ENCODE assay signal across 7 cellular contexts in genomic region chr5:67090040-67090439, GRCh38.
"Had no signal": no experiment of that assay in that cellular context is flagged by ENCODE, and none has a peak within 500 bp of the region (broad histone marks: within the 10 kb centered on the region; RNA-seq: fewer than 3 reads in every experiment).

No MANE protein-coding gene starts in this region.

- H3K4me3 ChIP-seq: GM23248, HAP-1 had no signal

- DNase-seq: GOT3, H7 had no signal

- H3K27me3 Mint-ChIP-seq: IgD-negative memory B cell had no signal

- H3K9me3 Mint-ChIP-seq: HFFc6, IgD-negative memory B cell had no signal

- H3K4me1 ChIP-seq: HAP-1 had no signal

- ATAC-seq: HCT116 had no signal

- H3K27ac Mint-ChIP-seq: HFFc6, IgD-negative memory B cell had no signal

- H3K4me3 Mint-ChIP-seq: HFFc6, IgD-negative memory B cell had no signal

- H3K36me3 ChIP-seq: HAP-1 had no signal

- H3K9me3 ChIP-seq: HAP-1 had no signal

- H3K9ac ChIP-seq: GM23248 had no signal
